1 cellular context compared by ENCODE assay signal in the genomic region with DNA sequence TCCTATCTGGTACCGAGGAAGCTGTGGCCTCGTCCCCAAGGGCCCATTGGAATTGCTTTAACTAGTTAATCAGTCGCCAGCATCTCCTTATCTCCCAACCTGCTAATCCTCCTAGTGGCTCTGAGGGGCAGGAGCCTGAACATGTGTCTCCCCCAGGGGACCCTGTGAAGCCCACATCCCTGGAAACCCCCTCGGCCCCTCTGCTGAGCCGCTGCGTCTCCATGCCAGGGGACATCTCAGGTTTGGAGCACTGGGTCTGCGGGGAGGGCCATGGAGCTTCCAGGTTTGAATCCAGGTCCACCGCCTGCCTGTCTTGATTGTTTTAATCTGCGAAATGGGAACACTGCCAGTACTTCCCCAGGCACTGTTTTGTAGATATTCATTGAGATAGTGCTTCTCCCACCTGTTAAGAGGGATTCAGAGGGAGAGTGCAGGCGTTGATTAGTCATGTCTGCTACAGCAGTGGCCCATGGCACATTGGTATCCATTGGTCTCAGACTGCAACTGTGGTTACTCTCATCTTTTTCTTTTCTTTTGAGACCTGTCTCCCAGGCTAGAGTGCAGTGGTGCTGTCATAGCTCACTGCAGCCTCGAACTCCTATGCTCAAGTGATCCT.
TF ChIP-seq lines count a peak whose summit lies in the region.

No MANE protein-coding gene starts in this region.

TF ChIP-seq in HEK293, 187 proteins besides CTCF, POLR2A, EP300 and RAD21:
- no peak for TF ChIP-seq GLIS1 (tag by site-specific recombination; IDR thresholded peaks at IDR 0.05)
- TF ChIP-seq, protein P1, sequence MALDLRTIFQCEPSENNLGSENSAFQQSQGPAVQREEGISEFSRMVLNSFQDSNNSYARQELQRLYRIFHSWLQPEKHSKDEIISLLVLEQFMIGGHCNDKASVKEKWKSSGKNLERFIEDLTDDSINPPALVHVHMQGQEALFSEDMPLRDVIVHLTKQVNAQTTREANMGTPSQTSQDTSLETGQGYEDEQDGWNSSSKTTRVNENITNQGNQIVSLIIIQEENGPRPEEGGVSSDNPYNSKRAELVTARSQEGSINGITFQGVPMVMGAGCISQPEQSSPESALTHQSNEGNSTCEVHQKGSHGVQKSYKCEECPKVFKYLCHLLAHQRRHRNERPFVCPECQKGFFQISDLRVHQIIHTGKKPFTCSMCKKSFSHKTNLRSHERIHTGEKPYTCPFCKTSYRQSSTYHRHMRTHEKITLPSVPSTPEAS (tag by site-specific recombination; IDR thresholded peaks at IDR 0.05) = no peak
- peak; percentile 64 for TF ChIP-seq ZNF664 (tag by site-specific recombination; IDR thresholded peaks at IDR 0.05)
- no peak for TF ChIP-seq ZNF133 (tag by site-specific recombination; IDR thresholded peaks at IDR 0.05)
- TF ChIP-seq ZNF473 (tag by site-specific recombination; IDR thresholded peaks at IDR 0.05) = no peak
- TF ChIP-seq ZBTB17 (tag by site-specific recombination; IDR thresholded peaks at IDR 0.05) = peak; percentile 41; the same call in 1 of the 2 replicates
- no peak for TF ChIP-seq ZNF791 (tag by site-specific recombination; IDR thresholded peaks at IDR 0.05)
- TF ChIP-seq ZNF23 (tag by site-specific recombination; IDR thresholded peaks at IDR 0.05; ENCODE audit: borderline replicate concordance) = peak; percentile 84
- TF ChIP-seq, protein P2, sequence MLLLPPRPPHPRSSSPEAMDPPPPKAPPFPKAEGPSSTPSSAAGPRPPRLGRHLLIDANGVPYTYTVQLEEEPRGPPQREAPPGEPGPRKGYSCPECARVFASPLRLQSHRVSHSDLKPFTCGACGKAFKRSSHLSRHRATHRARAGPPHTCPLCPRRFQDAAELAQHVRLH (tag by site-specific recombination; IDR thresholded peaks at IDR 0.05) = no peak
- TF ChIP-seq ZNF624 (tag by site-specific recombination; IDR thresholded peaks at IDR 0.05) = no peak
- TF ChIP-seq BCL11A (tag by site-specific recombination; IDR thresholded peaks at IDR 0.05; ENCODE audit: low read depth) = no peak
